6 cellular contexts compared by ENCODE assay signal in genomic region chr11:5880329-5880728, GRCh38.
"Had no signal": no experiment of that assay in that cellular context is flagged by ENCODE, and none has a peak within 500 bp of the region (broad histone marks: within the 10 kb centered on the region; RNA-seq: fewer than 3 reads in every experiment).

TSS of gene OR52E4 (plus strand) at chr11:5880629. CDS start at chr11:5884293, 3,664 bp downstream.

- H3K9me3 Mint-ChIP-seq: IgD-negative memory B cell had no signal

- H3K27ac Mint-ChIP-seq: IgD-negative memory B cell had no signal

- ATAC-seq: HepG2, K562 had no signal

- DNase-seq: IMR-90, KBM-7, KG1 had no signal

- H3K27me3 Mint-ChIP-seq: IgD-negative memory B cell had no signal

- H3K4me3 Mint-ChIP-seq: IgD-negative memory B cell had no signal

- H3K36me3 Mint-ChIP-seq: IgD-negative memory B cell had no signal

- H3K4me1 Mint-ChIP-seq: IgD-negative memory B cell had no signal
